In genomic region chr22:22645969-22646368, GRCh38 we compare ENCODE assay signal across 18 cellular contexts. TPM values are rescaled to one million over a fixed set of nuclear protein-coding genes. Genes with fewer than 3 reads are reported as not detected.
"Had no signal": no experiment of that assay in that cellular context is flagged by ENCODE, and none has a peak within 500 bp of the region (broad histone marks: within the 10 kb centered on the region; RNA-seq: fewer than 3 reads in every experiment).

No MANE protein-coding gene starts in this region.

RNA-seq across cellular contexts. Expression of gene GGTLC2, which starts 1.6 kb away (rescaled TPM):
- total RNA-seq: activated B cell treated with CpG ODN at 0.5 μM for 24 hours; activated CD4-positive, alpha-beta memory T cell treated with anti-CD3 and anti-CD28 coated beads for 36 hours; activated CD4-positive, alpha-beta T cell treated with anti-CD3 and anti-CD28 coated beads, Interleukin-2, amount 10 ng/mL, durations not matched to agents 24 days and 14 days; activated CD8-positive, alpha-beta memory T cell treated with anti-CD3 and anti-CD28 coated beads for 36 hours; activated CD8-positive, alpha-beta T cell treated with anti-CD3 and anti-CD28 coated beads for 36 hours; activated naive CD4-positive, alpha-beta T cell treated with anti-CD3 and anti-CD28 coated beads for 36 hours; activated naive CD4-positive, alpha-beta T cell treated with anti-CD3 and anti-CD28 coated beads, Interleukin-2, amount 50 U/mL, for 72 hours; activated naive CD8-positive, alpha-beta T cell treated with anti-CD3 and anti-CD28 coated beads for 36 hours; activated T-cell treated with anti-CD3 and anti-CD28 coated beads, Interleukin-2, amount 50 U/mL, for 4 hours; activated T-cell treated with anti-CD3 and anti-CD28 coated beads, Interleukin-2, amount 50 U/mL, for 72 hours; activated T-helper 1 cell treated with anti-CD3 and anti-CD28 coated beads, Interleukin-12 subunit alpha, Interleukin-12 subunit beta, Interleukin-2, Interleukin-4 antibody, amounts not matched to agents 30 ng/mL and 10 ng/mL and 1 ng/mL, durations not matched to agents 14 hours and 24 hours and 36 hours; activated T-helper 17 cell treated with anti-CD3 and anti-CD28 coated beads, Interleukin-2, amount 50 U/mL, for 72 hours; adrenal gland; aorta; astrocyte; body of pancreas; breast epithelium; cardiac septum had no signal
